In genomic region chr14:100025111-100025510, GRCh38 we compare ENCODE assay signal across 8 cellular contexts. TPM values are rescaled to one million over a fixed set of nuclear protein-coding genes. Genes with fewer than 3 reads are reported as not detected.
DNase-seq lines count a peak whose midpoint lies in the region; ATAC-seq, FAIRE-seq and TF ChIP-seq lines count a peak whose summit lies in the region.

No MANE protein-coding gene starts in this region.

- no peak overlapping the region for H3K4me3 Mint-ChIP-seq in nephron progenitor cell

- no peak for FAIRE-seq in RCC 7860 (lab: Jason Lieb, UNC)

- DNase-seq in GDM1 (lab: John Stamatoyannopoulos, UW) = peak; percentile 58
- peak; percentile 12 for DNase-seq in RCC 7860 (ENCODE audit: low spot score)
- DNase-seq in cerebellar cortex (ENCODE audit: low spot score) = peak; percentile 35
- no peak for DNase-seq in nephron progenitor cell
- DNase-seq in NCI-H748 (lab: John Stamatoyannopoulos, UW; ENCODE audit: unreplicated experiment) = no peak
- no peak for DNase-seq in mucosa of gallbladder (ENCODE audit: low spot score)

- H3K9me3 Mint-ChIP-seq in nephron progenitor cell = no peaks in the 10 kb centered on the region

- H3K27me3 Mint-ChIP-seq in nephron progenitor cell (ENCODE audit: low read depth, poor library complexity) = peaks cover 4% of the 10 kb centered on the region

- H3K27ac Mint-ChIP-seq in nephron progenitor cell = peak overlapping the region; percentile 78

- H3K36me3 Mint-ChIP-seq in nephron progenitor cell (ENCODE audit: low read depth) = peaks cover 20% of the 10 kb centered on the region

- ATAC-seq in HG02852 (IDR thresholded peaks at IDR 0.05; ENCODE audit: unreplicated experiment) (peak; percentile 52), GM21423 (IDR thresholded peaks at IDR 0.05; ENCODE audit: unreplicated experiment) (no peak)

- peaks cover 49% of the 10 kb centered on the region for H3K4me1 Mint-ChIP-seq in nephron progenitor cell

- TF ChIP-seq CTCF in nephron progenitor cell (IDR thresholded peaks at IDR 0.05) = peak; percentile 15

RNA-seq across cellular contexts. Expression of gene EVL, which starts 40.1 kb away (rescaled TPM):
- 89.1 TPM for total RNA-seq in mucosa of gallbladder

Comparison
In these comparisons a context has a peak if more than half of its experiments do, and no peak if none do; other contexts are left out.
1. DNase-seq: peak in GDM1 (single experiment), RCC 7860 (single experiment) and cerebellar cortex (single experiment); none in nephron progenitor cell (single experiment), NCI-H748 (single experiment) and mucosa of gallbladder (single experiment).